11 cellular contexts compared by ENCODE assay signal in genomic region chr5:72377920-72378635, GRCh38. TPM values are rescaled to one million over a fixed set of nuclear protein-coding genes. Genes with fewer than 3 reads are reported as not detected.
DNase-seq lines count a peak whose midpoint lies in the region; ATAC-seq and TF ChIP-seq lines count a peak whose summit lies in the region.
"Had no signal": no experiment of that assay in that cellular context is flagged by ENCODE, and none has a peak within 500 bp of the region (broad histone marks: within the 10 kb centered on the region; RNA-seq: fewer than 3 reads in every experiment).

No MANE protein-coding gene starts in this region.

- H3K23ac ChIP-seq in mesenchymal stem cell (ENCODE audit: low read length in 2 of 2): no peak overlapping the region

- no peak for ATAC-seq in HG02798 (IDR thresholded peaks at IDR 0.05; ENCODE audit: poor library complexity, unreplicated experiment)

- H3K79me1 ChIP-seq in mesenchymal stem cell (replicated peaks; ENCODE audit: low read length, poor library complexity, severe bottlenecking): no peaks in the 10 kb centered on the region

- peak overlapping the region; percentile 40 for H3K27ac ChIP-seq in mesenchymal stem cell (ENCODE audit: low read length, poor library complexity, severe bottlenecking)
- H3K27ac ChIP-seq: neutrophil had no signal

- H3K9ac ChIP-seq in mesenchymal stem cell (ENCODE audit: low read length): no peak overlapping the region

- DNase-seq in AG10803 (ENCODE audit: low read depth): peak; percentile 70
- peak; percentile 41 for DNase-seq in NCI-H226
- peak; percentile 80 to 83 for DNase-seq in cardiac fibroblast (ENCODE audit: low read depth in 2 of 2)
- no peak for DNase-seq in mesenchymal stem cell
- DNase-seq in NCI-H345 treated with DMSO at 0.1 percent for 48 hours (lab: John Stamatoyannopoulos, UW; ENCODE audit: unreplicated experiment): no peak
- DNase-seq in AG08395 (ENCODE audit: low spot score): no peak
- no peak for DNase-seq in 8988T
- DNase-seq: activated CD4-positive, alpha-beta memory T cell treated with anti-CD3 and anti-CD28 coated beads, Interleukin-2, amount 10 ng/mL, durations not matched to agents 7 days and 5 days; activated naive CD4-positive, alpha-beta T cell had no signal

- H2BK12ac ChIP-seq in mesenchymal stem cell (ENCODE audit: low read length in 2 of 2): peak overlapping the region in 1 of 2 experiments; percentile 23

- TF ChIP-seq CTCF in AG10803 (conservative IDR thresholded peaks at IDR 0.05; ENCODE audit: low read length): no peak
- no peak for TF ChIP-seq CTCF in cardiac fibroblast (IDR thresholded peaks at IDR 0.05; ENCODE audit: low read depth, low read length)

- no peak overlapping the region for H4K8ac ChIP-seq in mesenchymal stem cell (ENCODE audit: low read length)

- no peak overlapping the region for H3K14ac ChIP-seq in mesenchymal stem cell (ENCODE audit: low read length in 2 of 2)

- no peaks in the 10 kb centered on the region for H3K27me3 ChIP-seq in mesenchymal stem cell (ENCODE audit: control insufficient read depth in 1 of 2, insufficient read depth in 1 of 2, low read length in 2 of 2)
- H3K27me3 ChIP-seq: neutrophil had no signal

- H2BK15ac ChIP-seq in mesenchymal stem cell (ENCODE audit: low read depth, poor library complexity, severe bottlenecking): no peak overlapping the region

- no peak overlapping the region for H2AFZ ChIP-seq in mesenchymal stem cell (ENCODE audit: low read depth, low read length)

- WGBS in mesenchymal stem cell: 75% methylated on average over 4 of the region's 4 CpGs

- H3K4me1 ChIP-seq in mesenchymal stem cell (ENCODE audit: control insufficient read depth, insufficient read depth, low read depth, low read length): peaks cover 5% of the 10 kb centered on the region

- no peak overlapping the region for H3K4me2 ChIP-seq in mesenchymal stem cell (ENCODE audit: low read length, poor library complexity, severe bottlenecking)

- H3K4ac ChIP-seq in mesenchymal stem cell (ENCODE audit: low read depth in 1 of 2, low read length in 2 of 2): no peak overlapping the region

- no peak overlapping the region for H2BK120ac ChIP-seq in mesenchymal stem cell (ENCODE audit: low read depth, low read length)

- H3K4me3 ChIP-seq in AG10803 (ENCODE audit: low read length): no peak overlapping the region
- no peak overlapping the region for H3K4me3 ChIP-seq in cardiac fibroblast (replicated peaks in 1 of 2; ENCODE audit: low read depth in 2 of 2, low read length in 2 of 2)
- H3K4me3 ChIP-seq in mesenchymal stem cell (ENCODE audit: insufficient read depth in 1 of 2, low read depth in 1 of 2, low read length in 2 of 2): peak overlapping the region in 1 of 2 experiments; percentile 35

- peaks cover 4% of the 10 kb centered on the region for H3K9me3 ChIP-seq in mesenchymal stem cell (ENCODE audit: control insufficient read depth, low read length)
- H3K9me3 ChIP-seq: neutrophil had no signal

- H4K91ac ChIP-seq in mesenchymal stem cell (ENCODE audit: low read length): no peak overlapping the region

- H3K18ac ChIP-seq in mesenchymal stem cell (ENCODE audit: low read depth in 1 of 2, low read length in 2 of 2): no peak overlapping the region

- peak overlapping the region; percentile 75 for H2AK5ac ChIP-seq in mesenchymal stem cell (ENCODE audit: low read length, severe bottlenecking)

- H3K36me3 ChIP-seq in mesenchymal stem cell (ENCODE audit: control insufficient read depth in 1 of 2, insufficient read depth in 2 of 2, low read depth in 1 of 2, low read length in 2 of 2): no peaks in the 10 kb centered on the region
- H3K36me3 ChIP-seq: neutrophil had no signal

- no peak overlapping the region for H2BK5ac ChIP-seq in mesenchymal stem cell (ENCODE audit: low read depth, low read length, poor library complexity, severe bottlenecking)

RNA-seq across cellular contexts. Expression of gene PTCD2, which starts 57.9 kb away (rescaled TPM):
- polyA plus RNA-seq in mesenchymal stem cell (2013, experiment 1 of 2): 5.4 TPM
- polyA plus RNA-seq in mesenchymal stem cell (2013, experiment 2 of 2): 4.9 TPM

RNA-seq across cellular contexts. Expression of gene MRPS27, which starts 58.0 kb away (rescaled TPM):
- 34.7 TPM for polyA plus RNA-seq in mesenchymal stem cell (2013, experiment 1 of 2)
- polyA plus RNA-seq in mesenchymal stem cell (2013, experiment 2 of 2): 34.6 TPM

Comparison
In these comparisons a context has a peak if more than half of its experiments do, and no peak if none do; other contexts are left out.
1. DNase-seq: peak in AG10803 (single experiment), NCI-H226 (single experiment) and cardiac fibroblast (2 of 2); none in mesenchymal stem cell (single experiment), NCI-H345 treated with DMSO at 0.1 percent for 48 hours (single experiment), AG08395 (single experiment) and 8988T (single experiment).